1 cellular context compared by ENCODE assay signal in genomic region chr1:183652547-183653467, GRCh38.
TF ChIP-seq lines count a peak whose summit lies in the region.

Gene APOBEC4 (minus strand): TSS chr1:183653316. CDS start chr1:183648781, 4,535 bp downstream.

TF ChIP-seq in H1, 55 proteins besides CTCF, POLR2A, EP300 and RAD21:
- TF ChIP-seq CBX5 (IDR thresholded peaks at IDR 0.05; ENCODE audit: low read depth, low read length) (no peak), JUN (IDR thresholded peaks at IDR 0.05; ENCODE audit: low read depth, low read length) (no peak), ATF2 (IDR thresholded peaks at IDR 0.05; ENCODE audit: low read length) (no peak), MAX (IDR thresholded peaks at IDR 0.05) (no peak)
TF ChIP-seq in H1: peak in this region for 0.
